ENCODE assay signal across 13 cellular contexts in the genomic region with DNA sequence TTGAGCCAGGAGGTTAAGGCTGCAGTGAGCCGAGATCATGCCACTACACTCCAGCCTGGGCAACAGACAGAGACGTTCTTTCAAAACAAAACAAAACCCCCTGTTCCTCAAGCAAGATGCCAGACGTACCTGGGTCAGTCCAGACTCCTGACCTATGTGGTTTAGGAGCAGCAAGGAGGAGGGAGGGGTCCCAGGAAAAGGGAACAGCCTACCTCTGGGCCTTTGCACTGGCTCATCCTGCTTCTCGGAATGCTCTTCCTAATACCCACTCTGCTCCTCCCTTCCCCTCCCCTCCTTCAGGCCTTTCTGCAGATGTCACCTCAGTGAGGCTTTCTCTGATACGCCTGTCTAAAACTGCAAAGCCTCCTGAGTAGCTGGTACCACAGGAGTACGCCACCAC. TPM values are rescaled to one million over a fixed set of nuclear protein-coding genes. Genes with fewer than 3 reads are reported as not detected.
DNase-seq lines count a peak whose midpoint lies in the region; ATAC-seq and TF ChIP-seq lines count a peak whose summit lies in the region.
"Had no signal": no experiment of that assay in that cellular context is flagged by ENCODE, and none has a peak within 500 bp of the region (broad histone marks: within the 10 kb centered on the region; RNA-seq: fewer than 3 reads in every experiment).

No MANE protein-coding gene starts in this region.

- no peak overlapping the region for H3K4me3 ChIP-seq in A673 (ENCODE audit: low read depth, low read length, poor library complexity, severe bottlenecking)
- H3K4me3 ChIP-seq in CD8-positive, alpha-beta T cell (ENCODE audit: low read depth, low read length): peak overlapping the region; percentile 79

- TSS peak; percentile 65 for BruUV-seq in A673 (replicated peaks; lab: Mats Ljungman, UMichigan)

- TF ChIP-seq CTCF in A673 (conservative IDR thresholded peaks at IDR 0.05; ENCODE audit: low read depth, low read length): no peak
- TF ChIP-seq CTCF in CD8-positive, alpha-beta T cell (IDR thresholded peaks at IDR 0.05): no peak

- H3K36me3 Mint-ChIP-seq in CD8-positive, alpha-beta T cell: peaks cover 24% of the 10 kb centered on the region
- H3K36me3 Mint-ChIP-seq in activated CD4-positive, alpha-beta memory T cell treated with anti-CD3 and anti-CD28 coated beads for 36 hours: peaks cover 27% of the 10 kb centered on the region
- peaks cover 6% of the 10 kb centered on the region for H3K36me3 Mint-ChIP-seq in memory B cell

- no peaks in the 10 kb centered on the region for H3K27me3 ChIP-seq in A673 (replicated peaks; ENCODE audit: insufficient read depth, low read depth, low read length, poor library complexity)
- H3K27me3 ChIP-seq in CD8-positive, alpha-beta T cell (ENCODE audit: insufficient read depth, low read length): no peaks in the 10 kb centered on the region

- no peak for DNase-seq in A673 (ENCODE audit: low spot score)
- DNase-seq in CD8-positive, alpha-beta T cell: no peak
- no peak for DNase-seq in activated CD4-positive, alpha-beta memory T cell treated with anti-CD3 and anti-CD28 coated beads for 36 hours
- DNase-seq in memory B cell (ENCODE audit: low spot score in 2 of 2): no peak
- DNase-seq in SHP77 treated with DMSO at 0.1 percent for 48 hours (lab: John Stamatoyannopoulos, UW): no peak
- no peak for DNase-seq in posterior cingulate gyrus
- no peak for DNase-seq in NCI-H510A treated with DMSO at 0.1 percent for 48 hours (lab: John Stamatoyannopoulos, UW)
- DNase-seq: activated CD4-positive, CD25-positive, alpha-beta regulatory T cell treated with anti-CD3 and anti-CD28 coated beads, Interleukin-2, amount 50 U/mL, for 72 hours; foreskin melanocyte; NCI-H1436; NCI-H446; SW 1271 had no signal

- H3K4me3 Mint-ChIP-seq in CD8-positive, alpha-beta T cell: peak overlapping the region; percentile 84
- peak overlapping the region; percentile 76 for H3K4me3 Mint-ChIP-seq in activated CD4-positive, alpha-beta memory T cell treated with anti-CD3 and anti-CD28 coated beads for 36 hours
- peak overlapping the region; percentile 89 for H3K4me3 Mint-ChIP-seq in memory B cell

- POLR2A ChIA-PET in A673 (lab: Charles Lee; ENCODE audit: low non-redundant PET): no interaction called here
- POLR2A ChIA-PET in CD8-positive, alpha-beta T cell (lab: Charles Lee): interaction anchor here (1.5 to 5.7 kb wide), 8 partner anchors 9 to 37 kb away, joined by 6 to 46 read pairs (median 14); partner anchors contain the start of genes ECH1, HNRNPL and RINL
- POLR2A ChIA-PET in activated CD4-positive, alpha-beta memory T cell treated with anti-CD3 and anti-CD28 coated beads for 36 hours (lab: Charles Lee): interaction anchor here (0.6 to 2.9 kb wide), 5 partner anchors 9 to 37 kb away, joined by 3 to 24 read pairs (median 5); partner anchors contain the start of genes ECH1, HNRNPL and RINL

- H3K9me3 ChIP-seq in A673 (ENCODE audit: low read depth, low read length, poor library complexity, severe bottlenecking): no peaks in the 10 kb centered on the region
- H3K9me3 ChIP-seq in CD8-positive, alpha-beta T cell (ENCODE audit: low read length): no peaks in the 10 kb centered on the region

- H3K9me3 Mint-ChIP-seq in CD8-positive, alpha-beta T cell: no peaks in the 10 kb centered on the region
- H3K9me3 Mint-ChIP-seq in activated CD4-positive, alpha-beta memory T cell treated with anti-CD3 and anti-CD28 coated beads for 36 hours: no peaks in the 10 kb centered on the region
- no peaks in the 10 kb centered on the region for H3K9me3 Mint-ChIP-seq in memory B cell

- peaks cover 60% of the 10 kb centered on the region for H3K4me1 Mint-ChIP-seq in CD8-positive, alpha-beta T cell (ENCODE audit: low read depth)
- peaks cover 49% of the 10 kb centered on the region for H3K4me1 Mint-ChIP-seq in activated CD4-positive, alpha-beta memory T cell treated with anti-CD3 and anti-CD28 coated beads for 36 hours (ENCODE audit: low read depth)
- peaks cover 37% of the 10 kb centered on the region for H3K4me1 Mint-ChIP-seq in memory B cell

- no peak for ATAC-seq in CD8-positive, alpha-beta T cell
- ATAC-seq in memory B cell (ENCODE audit: low read depth) (no peak), GM19351 (IDR thresholded peaks at IDR 0.05; ENCODE audit: unreplicated experiment) (no peak)

- no peak overlapping the region for H3K27ac ChIP-seq in A673 (ENCODE audit: low read depth, low read length, poor library complexity, severe bottlenecking)
- no peak overlapping the region for H3K27ac ChIP-seq in CD8-positive, alpha-beta T cell (ENCODE audit: low read depth, low read length)

- CTCF ChIA-PET in A673 (lab: Charles Lee): interaction anchor here (0.5 kb wide), 1 partner anchor 66 kb away, joined by 3 read pairs; no protein-coding TSS in a partner anchor
- CTCF ChIA-PET in CD8-positive, alpha-beta T cell (lab: Charles Lee): interaction anchor here (0.9 to 2.6 kb wide), 10 partner anchors 11 to 466 kb away, joined by 3 to 28 read pairs (median 5); partner anchors contain the start of genes ECH1, FAM98C and RINL
- CTCF ChIA-PET in activated CD4-positive, alpha-beta memory T cell treated with anti-CD3 and anti-CD28 coated beads for 36 hours (lab: Charles Lee): interaction anchor here (1.0 to 4.4 kb wide), 11 partner anchors 10 to 99 kb away, joined by 3 to 19 read pairs (median 7); partner anchors contain the start of genes MRPS12, NFKBIB, RINL and SARS2

- peak overlapping the region; percentile 90 for H3K27ac Mint-ChIP-seq in CD8-positive, alpha-beta T cell
- peak overlapping the region; percentile 79 for H3K27ac Mint-ChIP-seq in activated CD4-positive, alpha-beta memory T cell treated with anti-CD3 and anti-CD28 coated beads for 36 hours
- H3K27ac Mint-ChIP-seq in memory B cell: peak overlapping the region; percentile 72

- no peaks in the 10 kb centered on the region for H3K36me3 ChIP-seq in A673 (ENCODE audit: insufficient read depth, low read length, poor library complexity, severe bottlenecking)
- no peaks in the 10 kb centered on the region for H3K36me3 ChIP-seq in CD8-positive, alpha-beta T cell (ENCODE audit: insufficient read depth, low read length)

- no peaks in the 10 kb centered on the region for H3K27me3 Mint-ChIP-seq in CD8-positive, alpha-beta T cell (ENCODE audit: low read depth)
- H3K27me3 Mint-ChIP-seq in activated CD4-positive, alpha-beta memory T cell treated with anti-CD3 and anti-CD28 coated beads for 36 hours: no peaks in the 10 kb centered on the region
- no peaks in the 10 kb centered on the region for H3K27me3 Mint-ChIP-seq in memory B cell

- intact Hi-C loops in A673 (cut with micrococcal nuclease; ENCODE audit: unreplicated experiment): no loop called here
- intact Hi-C loops in CD8-positive, alpha-beta T cell (cut with DNase I, micrococcal nuclease): loop anchor here in 1 of 2 experiments (2.0 kb wide), 1 partner anchor 100 kb away; no protein-coding TSS in a partner anchor
- intact Hi-C loops in activated CD4-positive, alpha-beta memory T cell treated with anti-CD3 and anti-CD28 coated beads for 36 hours (cut with micrococcal nuclease): loop anchor here (5.0 kb wide), 1 partner anchor 36 kb away; the partner anchor contains the start of gene ECH1
- intact Hi-C loops in posterior cingulate gyrus (cut with DNase I): no loop called here

- H3K4me1 ChIP-seq in A673 (ENCODE audit: insufficient read depth, low read length, poor library complexity, severe bottlenecking): no peaks in the 10 kb centered on the region
- peaks cover 56% of the 10 kb centered on the region for H3K4me1 ChIP-seq in CD8-positive, alpha-beta T cell (ENCODE audit: insufficient read depth, low read length)

RNA-seq across cellular contexts. Expression of gene RINL, which starts 9.5 kb away (rescaled TPM):
- total RNA-seq in A673 (2021): 5.7 and 7.4 TPM in 2 replicates
- 10 to 100 TPM; 18.1 to 18.4 TPM for total RNA-seq in CD8-positive, alpha-beta T cell
- 10 to 100 TPM; 92.6 to 100.0 TPM for total RNA-seq in activated CD4-positive, alpha-beta memory T cell treated with anti-CD3 and anti-CD28 coated beads for 36 hours

RNA-seq across cellular contexts. Expression of gene HNRNPL, which starts 18.8 kb away (rescaled TPM):
- 642 and 647 TPM in 2 replicates for total RNA-seq in A673 (2021)
- total RNA-seq in CD8-positive, alpha-beta T cell: 100 to 1,000 TPM; 615 to 625 TPM
- 100 to 1,000 TPM; 646 to 671 TPM for total RNA-seq in activated CD4-positive, alpha-beta memory T cell treated with anti-CD3 and anti-CD28 coated beads for 36 hours

RNA-seq across cellular contexts. Expression of gene SIRT2, which starts 30.9 kb away (rescaled TPM):
- total RNA-seq in A673 (2021): 30.0 and 32.2 TPM in 2 replicates
- total RNA-seq in CD8-positive, alpha-beta T cell: 10 to 100 TPM; 90.6 to 95.1 TPM
- total RNA-seq in activated CD4-positive, alpha-beta memory T cell treated with anti-CD3 and anti-CD28 coated beads for 36 hours: 10 to 100 TPM; 23.5 to 24.6 TPM

RNA-seq across cellular contexts. Expression of gene NFKBIB, which starts 31.2 kb away (rescaled TPM):
- 42.4 and 51.9 TPM in 2 replicates for total RNA-seq in A673 (2021)
- 10 to 100 TPM; 62.9 to 66.1 TPM for total RNA-seq in CD8-positive, alpha-beta T cell
- 10 to 100 TPM; 49.6 to 53.4 TPM for total RNA-seq in activated CD4-positive, alpha-beta memory T cell treated with anti-CD3 and anti-CD28 coated beads for 36 hours

RNA-seq across cellular contexts. Expression of gene ECH1, which starts 37.0 kb away (rescaled TPM):
- 83.1 and 102 TPM in 2 replicates for total RNA-seq in A673 (2021)
- total RNA-seq in CD8-positive, alpha-beta T cell: 10 to 100 TPM; 30.1 to 32.8 TPM
- 100 to 1,000 TPM; 152 to 155 TPM for total RNA-seq in activated CD4-positive, alpha-beta memory T cell treated with anti-CD3 and anti-CD28 coated beads for 36 hours

Comparison
In these comparisons a context has a peak if more than half of its experiments do, and no peak if none do; other contexts are left out.
1. RNA of gene RINL, which starts 9.5 kb away (total RNA-seq): 92.6 to 100.0 TPM in activated CD4-positive, alpha-beta memory T cell treated with anti-CD3 and anti-CD28 coated beads for 36 hours; 18.1 to 18.4 TPM in CD8-positive, alpha-beta T cell and 5.7 to 7.4 TPM in A673; every median in the first group is over 4 times any median in the second.
2. Peak in every context shown above with its lines, with median percentiles within 50 percentile points of each other: H3K27ac Mint-ChIP-seq and H3K4me3 Mint-ChIP-seq.